ENCODE assay signal across 8 cellular contexts in genomic region chr4:38663801-38664703, GRCh38. TPM values are rescaled to one million over a fixed set of nuclear protein-coding genes. Genes with fewer than 3 reads are reported as not detected.
DNase-seq lines count a peak whose midpoint lies in the region; ATAC-seq and TF ChIP-seq lines count a peak whose summit lies in the region.

TSS of gene KLF3 (plus strand) at chr4:38664199. CDS start at chr4:38680626, 16,427 bp downstream.

- H3K4me1 ChIP-seq in prostate gland (replicated peaks) = peaks cover 6% of the 10 kb centered on the region

- H3K27ac ChIP-seq in angular gyrus (ENCODE audit: low read depth, low read length) (peak within 1 kb of the TSS; percentile 91), prostate gland (peak within 1 kb of the TSS; percentile 99)

- intact Hi-C loops in T-helper 2 cell treated with Interferon-gamma antibody and Interleukin-4, amounts not matched to agents 100 ng/mL and 5 ng/mL, for 36 hours (cut with micrococcal nuclease) = loop anchor here (1.0 to 5.0 kb wide), 3 partner anchors 11 to 977 kb away; partner anchors contain the start of gene RELL1
- intact Hi-C loops in left ventricle myocardium superior (cut with micrococcal nuclease) = no loop called here
- intact Hi-C loops in prostate gland (cut with DNase I) = loop anchor here (5.0 kb wide), 1 partner anchor 42 kb away; no protein-coding TSS in a partner anchor

- ATAC-seq in HG02759 (IDR thresholded peaks at IDR 0.05; ENCODE audit: unreplicated experiment) (peak; percentile 77), left ventricle myocardium superior (peak; percentile 88)

- H3K4me3 ChIP-seq in GM12875 (ENCODE audit: low read depth, low read length) (peak within 1 kb of the TSS; percentile 81), prostate gland (peak within 1 kb of the TSS; percentile 99)

- no peaks in the 10 kb centered on the region for H3K27me3 ChIP-seq in prostate gland (replicated peaks; ENCODE audit: insufficient read depth)

- TF ChIP-seq CTCF in GM12875 (IDR thresholded peaks at IDR 0.05; ENCODE audit: borderline replicate concordance, insufficient read depth, low read depth, low read length) (no peak), prostate gland (IDR thresholded peaks at IDR 0.05) (no peak)

- no peaks in the 10 kb centered on the region for H3K9me3 ChIP-seq in prostate gland

- peak; percentile 43 for DNase-seq in NCI-H1436 treated with DMSO at 0.1 percent for 48 hours (lab: John Stamatoyannopoulos, UW)
- peak; percentile 98 for DNase-seq in left ventricle myocardium superior
- peak; percentile 93 for DNase-seq in prostate gland (ENCODE audit: low spot score)
- DNase-seq in ureter (ENCODE audit: low spot score) = peak; percentile 95

- 1% methylated on average over 63 of the region's 110 CpGs for WGBS in prostate gland

- H3K36me3 ChIP-seq in prostate gland = no peaks in the 10 kb centered on the region

- peak; percentile 83 for TF ChIP-seq POLR2A in prostate gland (IDR thresholded peaks at IDR 0.05)

RNA-seq across cellular contexts. Expression of gene KLF3, which starts in this region (rescaled TPM):
- total RNA-seq in T-helper 2 cell treated with Interferon-gamma antibody and Interleukin-4, amounts not matched to agents 100 ng/mL and 5 ng/mL, for 36 hours = 15.5 and 17.0 TPM in 2 replicates
- total RNA-seq in left ventricle myocardium superior (17.7 TPM), prostate gland (10 to 100 TPM; 47.7 to 55.4 TPM), ureter (81.8 TPM)

Comparison
In these comparisons a context has a peak if more than half of its experiments do, and no peak if none do; other contexts are left out.
1. Peak in every context shown above with its lines: DNase-seq, ATAC-seq, H3K4me3 ChIP-seq and H3K27ac ChIP-seq.
2. DNase-seq: peak in every context shown above with its lines; median percentile 98 in left ventricle myocardium superior; 95 in ureter; 93 in prostate gland; 43 in NCI-H1436 treated with DMSO at 0.1 percent for 48 hours.